Comparison of ENCODE assay signal across 1 cellular context in genomic region chr21:34611528-34611927, GRCh38.
TF ChIP-seq lines count a peak whose summit lies in the region.

No MANE protein-coding gene starts in this region.

TF ChIP-seq in HEK293, 187 proteins besides CTCF, POLR2A, EP300 and RAD21 (continued from another document):
- peak; percentile 84 for TF ChIP-seq ATF2 (tag by site-specific recombination; IDR thresholded peaks at IDR 0.05; ENCODE audit: low read depth)
- TF ChIP-seq PATZ1 (tag by site-specific recombination; IDR thresholded peaks at IDR 0.05): peak; percentile 80
- TF ChIP-seq ZNF280D (tag by site-specific recombination; IDR thresholded peaks at IDR 0.05): no peak
- no peak for TF ChIP-seq RBAK (tag by site-specific recombination; IDR thresholded peaks at IDR 0.05)
- TF ChIP-seq ZIC2 (tag by site-specific recombination; IDR thresholded peaks at IDR 0.05): peak; percentile 21; the same call in 1 of the 2 replicates
- no peak for TF ChIP-seq ELK4 (IDR thresholded peaks at IDR 0.05; ENCODE audit: borderline replicate concordance, low read depth, low read length)
- TF ChIP-seq KLF10 (tag by site-specific recombination; IDR thresholded peaks at IDR 0.05): 0 out of 2 replicates have a peak, but pooled peaks have one; percentile 14
- TF ChIP-seq, protein P1, sequence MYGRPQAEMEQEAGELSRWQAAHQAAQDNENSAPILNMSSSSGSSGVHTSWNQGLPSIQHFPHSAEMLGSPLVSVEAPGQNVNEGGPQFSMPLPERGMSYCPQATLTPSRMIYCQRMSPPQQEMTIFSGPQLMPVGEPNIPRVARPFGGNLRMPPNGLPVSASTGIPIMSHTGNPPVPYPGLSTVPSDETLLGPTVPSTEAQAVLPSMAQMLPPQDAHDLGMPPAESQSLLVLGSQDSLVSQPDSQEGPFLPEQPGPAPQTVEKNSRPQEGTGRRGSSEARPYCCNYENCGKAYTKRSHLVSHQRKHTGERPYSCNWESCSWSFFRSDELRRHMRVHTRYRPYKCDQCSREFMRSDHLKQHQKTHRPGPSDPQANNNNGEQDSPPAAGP (tag by site-specific recombination; IDR thresholded peaks at IDR 0.05): 0 out of 2 replicates have a peak, but pooled peaks have one; percentile 77
- TF ChIP-seq ZEB2 (tag by site-specific recombination; IDR thresholded peaks at IDR 0.05): 0 out of 2 replicates have a peak, but pooled peaks have one; percentile 19
- TF ChIP-seq, protein P2, sequence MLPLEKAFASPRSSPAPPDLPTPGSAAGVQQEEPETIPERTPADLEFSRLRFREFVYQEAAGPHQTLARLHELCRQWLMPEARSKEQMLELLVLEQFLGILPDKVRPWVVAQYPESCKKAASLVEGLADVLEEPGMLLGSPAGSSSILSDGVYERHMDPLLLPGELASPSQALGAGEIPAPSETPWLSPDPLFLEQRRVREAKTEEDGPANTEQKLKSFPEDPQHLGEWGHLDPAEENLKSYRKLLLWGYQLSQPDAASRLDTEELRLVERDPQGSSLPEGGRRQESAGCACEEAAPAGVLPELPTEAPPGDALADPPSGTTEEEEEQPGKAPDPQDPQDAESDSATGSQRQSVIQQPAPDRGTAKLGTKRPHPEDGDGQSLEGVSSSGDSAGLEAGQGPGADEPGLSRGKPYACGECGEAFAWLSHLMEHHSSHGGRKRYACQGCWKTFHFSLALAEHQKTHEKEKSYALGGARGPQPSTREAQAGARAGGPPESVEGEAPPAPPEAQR (tag by site-specific recombination; IDR thresholded peaks at IDR 0.05): no peak
- peak; percentile 12; the same call in 1 of the 2 replicates for TF ChIP-seq ZNF629 (tag by site-specific recombination; IDR thresholded peaks at IDR 0.05)
- no peak for TF ChIP-seq YY1 (tag by site-specific recombination; IDR thresholded peaks at IDR 0.05)
- TF ChIP-seq ZNF24 (tag by site-specific recombination; IDR thresholded peaks at IDR 0.05): 0 out of 2 replicates have a peak, but pooled peaks have one; percentile 30
- TF ChIP-seq ZNF324 (tag by site-specific recombination; IDR thresholded peaks at IDR 0.05): peak; percentile 39; the same call in 1 of the 2 replicates
- peak; percentile 29; the same call in 1 of the 2 replicates for TF ChIP-seq OSR2 (tag by site-specific recombination; IDR thresholded peaks at IDR 0.05)
- TF ChIP-seq SCRT2 (tag by site-specific recombination; IDR thresholded peaks at IDR 0.05): no peak
- no peak for TF ChIP-seq ZBTB10 (tag by site-specific recombination; IDR thresholded peaks at IDR 0.05)
- peak; percentile 73 for TF ChIP-seq GLIS1 (tag by site-specific recombination; IDR thresholded peaks at IDR 0.05)
- no peak for TF ChIP-seq ZNF112 (tag by site-specific recombination; IDR thresholded peaks at IDR 0.05)
- TF ChIP-seq SP7 (tag by site-specific recombination; IDR thresholded peaks at IDR 0.05): peak; percentile 42; the same call in 1 of the 2 replicates
- TF ChIP-seq ZNF501 (tag by site-specific recombination; IDR thresholded peaks at IDR 0.05): no peak
- TF ChIP-seq PRDM4 (tag by site-specific recombination; IDR thresholded peaks at IDR 0.05): peak; percentile 77; the same call in 1 of the 2 replicates
- peak; percentile 70 for TF ChIP-seq KLF1 (tag by site-specific recombination; IDR thresholded peaks at IDR 0.05)
- TF ChIP-seq, protein P3, sequence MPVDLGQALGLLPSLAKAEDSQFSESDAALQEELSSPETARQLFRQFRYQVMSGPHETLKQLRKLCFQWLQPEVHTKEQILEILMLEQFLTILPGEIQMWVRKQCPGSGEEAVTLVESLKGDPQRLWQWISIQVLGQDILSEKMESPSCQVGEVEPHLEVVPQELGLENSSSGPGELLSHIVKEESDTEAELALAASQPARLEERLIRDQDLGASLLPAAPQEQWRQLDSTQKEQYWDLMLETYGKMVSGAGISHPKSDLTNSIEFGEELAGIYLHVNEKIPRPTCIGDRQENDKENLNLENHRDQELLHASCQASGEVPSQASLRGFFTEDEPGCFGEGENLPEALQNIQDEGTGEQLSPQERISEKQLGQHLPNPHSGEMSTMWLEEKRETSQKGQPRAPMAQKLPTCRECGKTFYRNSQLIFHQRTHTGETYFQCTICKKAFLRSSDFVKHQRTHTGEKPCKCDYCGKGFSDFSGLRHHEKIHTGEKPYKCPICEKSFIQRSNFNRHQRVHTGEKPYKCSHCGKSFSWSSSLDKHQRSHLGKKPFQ (tag by site-specific recombination; IDR thresholded peaks at IDR 0.05): 0 out of 2 replicates have a peak, but pooled peaks have one; percentile 34
- peak; percentile 96 for TF ChIP-seq PRDM10 (tag by site-specific recombination; IDR thresholded peaks at IDR 0.05)
- no peak; the same call in 1 of the 2 replicates for TF ChIP-seq ZBTB17 (tag by site-specific recombination; IDR thresholded peaks at IDR 0.05)
- TF ChIP-seq ZBTB48 (tag by site-specific recombination; IDR thresholded peaks at IDR 0.05): no peak
